25 cellular contexts compared by ENCODE assay signal in genomic region chr14:31930070-31930469, GRCh38.
DNase-seq lines count a peak whose midpoint lies in the region; ATAC-seq, FAIRE-seq and TF ChIP-seq lines count a peak whose summit lies in the region.
"Had no signal": no experiment of that assay in that cellular context is flagged by ENCODE, and none has a peak within 500 bp of the region (broad histone marks: within the 10 kb centered on the region; RNA-seq: fewer than 3 reads in every experiment).

No MANE protein-coding gene starts in this region.

- H3K36me3 ChIP-seq in ACC112 (ENCODE audit: insufficient read depth, low read length) (no peaks in the 10 kb centered on the region), GM23248 (ENCODE audit: low read depth) (no peaks in the 10 kb centered on the region), SJSA1 (no peaks in the 10 kb centered on the region), kidney (ENCODE audit: control insufficient read depth in 1 of 2, insufficient read depth in 2 of 2, low read length in 2 of 2) (no peaks in the 10 kb centered on the region)
- H3K36me3 ChIP-seq: MG63 had no signal

- no peaks in the 10 kb centered on the region for H4K20me1 ChIP-seq in GM23248 (ENCODE audit: insufficient read depth)

- H3K9me3 ChIP-seq in GM23248 (ENCODE audit: low read depth) (no peaks in the 10 kb centered on the region), SJSA1 (replicated peaks) (no peaks in the 10 kb centered on the region), kidney (ENCODE audit: control insufficient read depth in 1 of 2, low read length in 2 of 2) (no peaks in the 10 kb centered on the region)
- H3K9me3 ChIP-seq: MG63 had no signal

- no peak for ATAC-seq in GM18861 (IDR thresholded peaks at IDR 0.05; ENCODE audit: unreplicated experiment)
- ATAC-seq in GM18520 (IDR thresholded peaks at IDR 0.05; ENCODE audit: unreplicated experiment), result no peak
- ATAC-seq: CD8-positive, alpha-beta T cell; Panc1; SK-N-SH treated with all-trans-retinoic acid at 6 μM for 48 hours had no signal

- no peak for TF ChIP-seq CTCF in kidney (IDR thresholded peaks at IDR 0.05; ENCODE audit: borderline replicate concordance, extremely low read depth, insufficient read depth)

- H2AFZ ChIP-seq in ACC112 (ENCODE audit: low read length, unreplicated experiment) (no peak overlapping the region), GM23248 (no peak overlapping the region)

- H3K27ac ChIP-seq in ACC112 (ENCODE audit: low read depth, low read length) (peak overlapping the region; percentile 75), GM23248 (peak overlapping the region; percentile 45), SJSA1 (peak overlapping the region; percentile 38), kidney (ENCODE audit: low read depth in 2 of 2, low read length in 2 of 2) (peak overlapping the region; percentile 40 to 58)
- H3K27ac ChIP-seq: C4-2B, RWPE1 had no signal

- no peak overlapping the region for H3K9ac ChIP-seq in GM23248
- no peak overlapping the region for H3K9ac ChIP-seq in kidney (ENCODE audit: low read length in 2 of 2)

- H3K79me2 ChIP-seq in ACC112 (ENCODE audit: control insufficient read depth, insufficient read depth, low read length, unreplicated experiment) (no peaks in the 10 kb centered on the region), GM23248 (ENCODE audit: insufficient read depth) (no peaks in the 10 kb centered on the region)

- H3K9me2 ChIP-seq in GM23248 (ENCODE audit: insufficient read depth), result no peaks in the 10 kb centered on the region

- DNase-seq in GM23248 (no peak), SJSA1 (ENCODE audit: low read depth in 1 of 2, low spot score in 2 of 2) (no peak), kidney (no peak), NCI-H1417 (lab: John Stamatoyannopoulos, UW) (no peak)
- DNase-seq: CD8-positive, alpha-beta T cell; DMS79 treated with DMSO at 0.1 percent for 48 hours; GF-D8; H7; KG1; MG63; NCI-H1105 treated with DMSO at 0.1 percent for 48 hours; NCI-H1694; NCI-H2029 treated with DMSO at 0.1 percent for 48 hours; NCI-H446 treated with DMSO at 0.1 percent for 48 hours; NCI-H526; NCI-H82 had no signal

- H3K4me2 ChIP-seq in GM23248 (ENCODE audit: unreplicated experiment), result peak overlapping the region; percentile 2

- peaks cover 42% of the 10 kb centered on the region for H3K4me1 ChIP-seq in ACC112 (ENCODE audit: control insufficient read depth, insufficient read depth, low read length, unreplicated experiment)
- H3K4me1 ChIP-seq in GM23248 (ENCODE audit: insufficient read depth), result peaks cover 50% of the 10 kb centered on the region
- peaks cover 56% of the 10 kb centered on the region for H3K4me1 ChIP-seq in SJSA1 (replicated peaks)
- peaks cover 21 to 45% of the 10 kb centered on the region in 2 donors for H3K4me1 ChIP-seq in kidney (ENCODE audit: control insufficient read depth in 1 of 2, insufficient read depth in 1 of 2, low read depth in 1 of 2, low read length in 2 of 2)

- H3K27me3 ChIP-seq in ACC112 (ENCODE audit: insufficient read depth, low read length), result no peaks in the 10 kb centered on the region
- no peaks in the 10 kb centered on the region for H3K27me3 ChIP-seq in GM23248 (replicated peaks; ENCODE audit: insufficient read depth)
- no peaks in the 10 kb centered on the region for H3K27me3 ChIP-seq in SJSA1 (replicated peaks)
- H3K27me3 ChIP-seq: MG63 had no signal

- peaks cover 37% of the 10 kb centered on the region for H3F3A ChIP-seq in GM23248 (ENCODE audit: insufficient read depth)

- intact Hi-C loops in kidney (cut with DNase I), result loop anchor here (10.0 kb wide), 1 partner anchor 325 kb away; no protein-coding TSS in a partner anchor

- WGBS in GM23248 (ENCODE audit: low coverage in 1 of 2, low lambda C conversion rate in 2 of 2, missing lambda C conversion rate in 2 of 2), 2 experiments, result 47 to 58% methylated on average over 1 of the region's 1 CpG

- in situ Hi-C loops in GM23248 (cut with MboI), result loop anchor here (10.0 kb wide), 1 partner anchor 325 kb away; no protein-coding TSS in a partner anchor

- FAIRE-seq in kidney (lab: Jason Lieb, UNC), result no peak
- FAIRE-seq: GM12891, GM19239 had no signal

- H3K4me3 ChIP-seq in ACC112 (ENCODE audit: low read depth, low read length) (no peak overlapping the region), GM23248 (no peak overlapping the region), SJSA1 (no peak overlapping the region), kidney (ENCODE audit: low read length in 2 of 2) (no peak overlapping the region)
- H3K4me3 ChIP-seq: MG63 had no signal
